ENCODE assay signal across 1 cellular context in genomic region chr9:114174876-114175771, GRCh38.
A peak's percentile ranks its signal among the peaks of the same experiment; 100 is the strongest.
TF ChIP-seq lines count a peak whose summit lies in the region.

No MANE protein-coding gene starts in this region.

TF ChIP-seq in HepG2, 621 proteins besides CTCF, POLR2A, EP300 and RAD21 (continued from another document and continues in another):
- TF ChIP-seq GPBP1L1 (CRISPR knock-in tag; IDR thresholded peaks at IDR 0.05) (no peak), RAD51 (IDR thresholded peaks at IDR 0.05; ENCODE audit: borderline replicate concordance) (peak; percentile 29; the same call in 1 of the 2 replicates), ATF7 (IDR thresholded peaks at IDR 0.05) (no peak), ATF7 (CRISPR knock-in tag; IDR thresholded peaks at IDR 0.05) (no peak), KDM3A (CRISPR knock-in tag; IDR thresholded peaks at IDR 0.05; ENCODE audit: low read depth) (0 out of 2 replicates have a peak, but pooled peaks have one; percentile 73), ZNF615 (CRISPR knock-in tag; IDR thresholded peaks at IDR 0.05; ENCODE audit: borderline replicate concordance) (no peak), TRIM22 (IDR thresholded peaks at IDR 0.05) (no peak), DNMT3B (CRISPR knock-in tag; conservative IDR thresholded peaks at IDR 0.05) (no peak), ZNF549 (CRISPR knock-in tag; IDR thresholded peaks at IDR 0.05) (no peak), ZBTB42 (CRISPR knock-in tag; IDR thresholded peaks at IDR 0.05) (no peak), JARID2 (CRISPR knock-in tag; IDR thresholded peaks at IDR 0.05; ENCODE audit: insufficient replicate concordance) (no peak), POLR2AphosphoS2 (IDR thresholded peaks at IDR 0.05; ENCODE audit: low read depth, low read length) (peak; percentile 72; the same call in 1 of the 2 replicates), ZNF18 (CRISPR knock-in tag; IDR thresholded peaks at IDR 0.05; ENCODE audit: insufficient replicate concordance) (peak; percentile 87), RELA (CRISPR knock-in tag; IDR thresholded peaks at IDR 0.05) (no peak; the same call in 1 of the 2 replicates), ZNF850 (CRISPR knock-in tag; conservative IDR thresholded peaks at IDR 0.05) (no peak), KDM5A (IDR thresholded peaks at IDR 0.05; ENCODE audit: borderline replicate concordance, low read length) (no peak), RFXANK (CRISPR knock-in tag; IDR thresholded peaks at IDR 0.05) (0 out of 2 replicates have a peak, but pooled peaks have one; percentile 26), ELF3 (CRISPR knock-in tag; IDR thresholded peaks at IDR 0.05) (peak; percentile 33; the same call in 1 of the 2 replicates), PITX1 (CRISPR knock-in tag; IDR thresholded peaks at IDR 0.05) (peak; percentile 78; the same call in 1 of the 2 replicates), ZMAT3 (CRISPR knock-in tag; conservative IDR thresholded peaks at IDR 0.05) (no peak), HMG20B (CRISPR knock-in tag; conservative IDR thresholded peaks at IDR 0.05) (no peak; the same call in 1 of the 2 replicates), ZSCAN9 (CRISPR knock-in tag; IDR thresholded peaks at IDR 0.05; ENCODE audit: borderline replicate concordance) (peak; percentile 40; the same call in 1 of the 2 replicates), ONECUT2 (CRISPR knock-in tag; IDR thresholded peaks at IDR 0.05) (no peak), IRF9 (CRISPR knock-in tag; IDR thresholded peaks at IDR 0.05; ENCODE audit: borderline replicate concordance) (peak; percentile 65; the same call in 1 of the 2 replicates), MXD3 (CRISPR knock-in tag; IDR thresholded peaks at IDR 0.05) (peak; percentile 23; the same call in 1 of the 2 replicates), ZFP82 (CRISPR knock-in tag; IDR thresholded peaks at IDR 0.05; ENCODE audit: borderline replicate concordance) (no peak), HOXA9 (CRISPR knock-in tag; IDR thresholded peaks at IDR 0.05; ENCODE audit: borderline replicate concordance) (no peak), TOE1 (CRISPR knock-in tag; IDR thresholded peaks at IDR 0.05) (no peak), SP5 (CRISPR knock-in tag; IDR thresholded peaks at IDR 0.05; ENCODE audit: borderline replicate concordance, low read depth) (peak; percentile 42; the same call in 1 of the 2 replicates), ZEB1 (IDR thresholded peaks at IDR 0.05; ENCODE audit: insufficient replicate concordance, low read depth) (peak; percentile 96), ZNF207 (IDR thresholded peaks at IDR 0.05; ENCODE audit: borderline replicate concordance) (no peak), ZNF543 (CRISPR knock-in tag; IDR thresholded peaks at IDR 0.05) (0 out of 2 replicates have a peak, but pooled peaks have one; percentile 27), FOXO4 (CRISPR knock-in tag; conservative IDR thresholded peaks at IDR 0.05) (no peak), ZNF747 (CRISPR knock-in tag; IDR thresholded peaks at IDR 0.05; ENCODE audit: borderline replicate concordance) (peak; percentile 22; the same call in 1 of the 2 replicates), MBD4 (IDR thresholded peaks at IDR 0.05; ENCODE audit: borderline replicate concordance, low read length) (no peak), ZNF451 (CRISPR knock-in tag; IDR thresholded peaks at IDR 0.05) (no peak), REPIN1 (CRISPR knock-in tag; IDR thresholded peaks at IDR 0.05; ENCODE audit: borderline replicate concordance, low read depth) (peak; percentile 15; the same call in 1 of the 2 replicates), HNRNPK (IDR thresholded peaks at IDR 0.05; ENCODE audit: low read depth, low read length, poor library complexity, severe bottlenecking) (no peak), RXRB (CRISPR knock-in tag; IDR thresholded peaks at IDR 0.05; ENCODE audit: borderline replicate concordance) (peak; percentile 82), FOXK2 (IDR thresholded peaks at IDR 0.05) (no peak), CHD2 (IDR thresholded peaks at IDR 0.05; ENCODE audit: low read depth, low read length) (no peak; the same call in 1 of the 2 replicates), HMGXB4 (CRISPR knock-in tag; IDR thresholded peaks at IDR 0.05; ENCODE audit: borderline replicate concordance in 1 of 2, low read depth in 1 of 2) (peak in 1 of 2 experiments; percentile 50; a peak in 1 of 4 replicates), ZNF800 (CRISPR knock-in tag; IDR thresholded peaks at IDR 0.05) (no peak), ERF (CRISPR knock-in tag; IDR thresholded peaks at IDR 0.05) (0 out of 2 replicates have a peak, but pooled peaks have one; percentile 76), NFE2L1 (CRISPR knock-in tag; IDR thresholded peaks at IDR 0.05; ENCODE audit: borderline replicate concordance) (no peak), ATAD3A (CRISPR knock-in tag; IDR thresholded peaks at IDR 0.05) (no peak), ZNF331 (CRISPR knock-in tag; IDR thresholded peaks at IDR 0.05) (peak; percentile 80), ZNF570 (CRISPR knock-in tag; IDR thresholded peaks at IDR 0.05; ENCODE audit: borderline replicate concordance) (no peak; the same call in 1 of the 2 replicates), TMF1 (CRISPR knock-in tag; IDR thresholded peaks at IDR 0.05; ENCODE audit: low read depth) (no peak), HOXA5 (CRISPR knock-in tag; IDR thresholded peaks at IDR 0.05) (peak; percentile 94), PRDM4 (CRISPR knock-in tag; IDR thresholded peaks at IDR 0.05; ENCODE audit: borderline replicate concordance) (no peak), ZNF775 (CRISPR knock-in tag; IDR thresholded peaks at IDR 0.05; ENCODE audit: borderline replicate concordance) (no peak), ZNF350 (CRISPR knock-in tag; IDR thresholded peaks at IDR 0.05; ENCODE audit: borderline replicate concordance, low read depth) (peak; percentile 34; the same call in 1 of the 2 replicates), CREM (IDR thresholded peaks at IDR 0.05) (peak; percentile 57), CREM (CRISPR knock-in tag; IDR thresholded peaks at IDR 0.05) (no peak), ZFP36L1 (CRISPR knock-in tag; IDR thresholded peaks at IDR 0.05) (0 out of 2 replicates have a peak, but pooled peaks have one; percentile 16), FOXA1 (IDR thresholded peaks at IDR 0.05) (no peak), FOXA1 (CRISPR knock-in tag; IDR thresholded peaks at IDR 0.05) (peak; percentile 38), U2AF2 (IDR thresholded peaks at IDR 0.05; ENCODE audit: low read depth, low read length) (no peak; the same call in 1 of the 2 replicates), CREBL2 (CRISPR knock-in tag; IDR thresholded peaks at IDR 0.05; ENCODE audit: borderline replicate concordance) (no peak; the same call in 1 of the 2 replicates)
